ENCODE assay signal across 1 cellular context in genomic region chr4:98242538-98242937, GRCh38.
TF ChIP-seq lines count a peak whose summit lies in the region.

No MANE protein-coding gene starts in this region.

TF ChIP-seq in IMR-90, 13 proteins besides CTCF, POLR2A, EP300 and RAD21 (continued from another document):
- TF ChIP-seq USF2 (IDR thresholded peaks at IDR 0.05; ENCODE audit: low read depth, low read length): no peak
- no peak for TF ChIP-seq SMC3 (IDR thresholded peaks at IDR 0.05; ENCODE audit: low read depth, low read length)
